ENCODE assay signal across 17 cellular contexts in genomic region chr5:180154821-180155220, GRCh38. TPM values are rescaled to one million over a fixed set of nuclear protein-coding genes. Genes with fewer than 3 reads are reported as not detected.
"Had no signal": no experiment of that assay in that cellular context is flagged by ENCODE, and none has a peak within 500 bp of the region (broad histone marks: within the 10 kb centered on the region; RNA-seq: fewer than 3 reads in every experiment).

No MANE protein-coding gene starts in this region.

- H3K4me1 Mint-ChIP-seq: activated naive CD4-positive, alpha-beta T cell treated with anti-CD3 and anti-CD28 coated beads, Interleukin-2, amount 50 U/mL, for 24 hours; naive thymus-derived CD4-positive, alpha-beta T cell; T-helper 17 cell had no signal

- H3K36me3 ChIP-seq: adrenal gland, gastrocnemius medialis, SJCRH30 had no signal

- ATAC-seq: gastrocnemius medialis; left colon; mucosa of descending colon; naive thymus-derived CD4-positive, alpha-beta T cell; T-helper 17 cell had no signal

- H3K27ac ChIP-seq: adrenal gland, gastrocnemius medialis, SJCRH30 had no signal

- H3K4me3 Mint-ChIP-seq: activated naive CD4-positive, alpha-beta T cell treated with anti-CD3 and anti-CD28 coated beads, Interleukin-2, amount 50 U/mL, for 24 hours; dendritic cell treated with granulocyte-macrophage colony-stimulating factor and Interleukin-4, amounts not matched to agents 40 ng/mL and 50 ng/mL, for 4 days; naive thymus-derived CD4-positive, alpha-beta T cell; T-helper 17 cell had no signal

- H3K9me3 ChIP-seq: adrenal gland, gastrocnemius medialis, mucosa of descending colon, SJCRH30 had no signal

- H3K27ac Mint-ChIP-seq: activated naive CD4-positive, alpha-beta T cell treated with anti-CD3 and anti-CD28 coated beads, Interleukin-2, amount 50 U/mL, for 24 hours; dendritic cell treated with granulocyte-macrophage colony-stimulating factor and Interleukin-4, amounts not matched to agents 40 ng/mL and 50 ng/mL, for 4 days; naive thymus-derived CD4-positive, alpha-beta T cell; T-helper 17 cell had no signal

- DNase-seq: activated CD4-positive, alpha-beta T cell treated with anti-CD3 and anti-CD28 coated beads for 48 hours; central memory CD4-positive, alpha-beta T cell; gastrocnemius medialis; left colon; SJCRH30; small intestine; stimulated activated CD4-positive, alpha-beta T cell treated with anti-CD3 and anti-CD28 coated beads, Interleukin-4, amount 100 ng/mL, for 24 hours; stimulated activated CD8-positive, alpha-beta memory T cell treated with anti-CD3 and anti-CD28 coated beads, Interleukin-4, amount 100 ng/mL, for 48 hours; stimulated activated naive CD4-positive, alpha-beta T cell treated with Interleukin-2 at 50 U/mL for 16 hours; T-helper 17 cell had no signal

- H3K4me3 ChIP-seq: adrenal gland, gastrocnemius medialis, mucosa of descending colon, SJCRH30 had no signal

- H3K4me1 ChIP-seq: gastrocnemius medialis, SJCRH30 had no signal

- H3K27me3 ChIP-seq: gastrocnemius medialis, SJCRH30 had no signal

RNA-seq across cellular contexts. Expression of gene RASGEF1C, which starts 54.2 kb away (rescaled TPM):
- total RNA-seq: epithelial cell of proximal tubule; gastrocnemius medialis; naive thymus-derived CD4-positive, alpha-beta T cell; SJCRH30; T-helper 17 cell; ureter had no signal
- polyA plus RNA-seq: naive thymus-derived CD4-positive, alpha-beta T cell had no signal
